In genomic region chr13:46656786-46657185, GRCh38 we compare ENCODE assay signal across 9 cellular contexts.
DNase-seq lines count a peak whose midpoint lies in the region; ATAC-seq and TF ChIP-seq lines count a peak whose summit lies in the region.
"Had no signal": no experiment of that assay in that cellular context is flagged by ENCODE, and none has a peak within 500 bp of the region (broad histone marks: within the 10 kb centered on the region; RNA-seq: fewer than 3 reads in every experiment).

No MANE protein-coding gene starts in this region.

- intact Hi-C loops in prostate gland (cut with DNase I), result no loop called here

- no peak for TF ChIP-seq CTCF in prostate gland (IDR thresholded peaks at IDR 0.05)

- ATAC-seq in GM18867 (IDR thresholded peaks at IDR 0.05; ENCODE audit: unreplicated experiment) (peak; percentile 88), GM21619 (IDR thresholded peaks at IDR 0.05; ENCODE audit: unreplicated experiment) (peak; percentile 83), HG03469 (IDR thresholded peaks at IDR 0.05; ENCODE audit: unreplicated experiment) (peak; percentile 78)
- ATAC-seq: WTC11 had no signal

- TF ChIP-seq POLR2A in prostate gland (IDR thresholded peaks at IDR 0.05), result no peak

- no peaks in the 10 kb centered on the region for H3K36me3 ChIP-seq in prostate gland

- H3K9me3 ChIP-seq in prostate gland, result no peaks in the 10 kb centered on the region

- peak overlapping the region; percentile 75 to 84 for H3K27ac ChIP-seq in prostate gland

- peaks cover 13% of the 10 kb centered on the region for H3K4me1 ChIP-seq in prostate gland (replicated peaks)

- H3K4me3 ChIP-seq in prostate gland, result no peak overlapping the region

- H3K27me3 ChIP-seq in prostate gland (replicated peaks; ENCODE audit: insufficient read depth), result no peaks in the 10 kb centered on the region

- DNase-seq in prostate gland (ENCODE audit: low spot score), result no peak
- no peak for DNase-seq in NCI-H1105 treated with DMSO at 0.1 percent for 48 hours (lab: John Stamatoyannopoulos, UW)
- no peak for DNase-seq in NCI-H2081 treated with DMSO at 0.1 percent for 48 hours (lab: John Stamatoyannopoulos, UW)
- DNase-seq in SKM-1 treated with dmso at 0.1 percent for 144 hours (lab: John Stamatoyannopoulos, UW; ENCODE audit: unreplicated experiment), result no peak
- DNase-seq: NCI-H187 treated with DMSO at 0.1 percent for 48 hours had no signal
